8 cellular contexts compared by ENCODE assay signal in the genomic region with DNA sequence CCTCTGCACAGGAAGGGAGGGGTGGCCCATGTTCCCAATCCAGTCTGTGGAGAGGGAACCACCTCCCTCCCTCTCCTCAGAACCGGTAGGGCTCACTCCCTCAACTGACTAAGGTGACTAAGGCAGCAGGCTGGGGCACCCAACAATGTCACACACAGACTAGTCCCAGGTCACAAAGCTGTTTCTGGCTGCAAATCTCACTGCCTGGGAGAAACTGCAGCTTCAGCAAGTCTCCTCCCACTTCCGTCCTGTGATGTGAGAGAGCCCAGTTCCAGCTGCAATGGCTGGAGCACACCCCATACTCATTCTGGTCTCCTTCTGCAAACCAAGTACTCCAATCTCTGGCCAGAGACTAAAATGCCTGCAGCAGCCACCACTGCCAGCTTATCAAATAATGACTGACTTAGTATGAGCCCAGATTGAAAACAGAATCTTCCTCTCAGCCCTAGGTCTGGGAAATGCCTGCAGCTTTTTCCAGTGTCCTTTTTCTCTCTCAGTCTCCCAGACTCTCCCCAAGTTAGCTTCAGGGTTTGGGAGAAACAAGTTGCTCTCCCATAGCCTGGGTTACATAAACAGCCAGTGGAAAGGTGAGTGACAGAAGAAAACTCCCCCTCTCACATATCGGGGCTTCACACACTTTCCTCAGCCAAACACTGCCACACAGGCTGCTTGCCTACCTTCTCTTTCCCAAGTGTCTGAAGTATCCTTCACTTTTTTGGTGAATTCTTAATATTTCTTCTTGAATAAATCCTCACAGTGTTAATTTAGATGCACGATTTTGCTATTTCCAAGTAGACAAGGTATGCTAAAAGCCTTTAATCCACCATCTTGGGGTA.
DNase-seq lines count a peak whose midpoint lies in the region; ATAC-seq, FAIRE-seq and TF ChIP-seq lines count a peak whose summit lies in the region.

No MANE protein-coding gene starts in this region.

- intact Hi-C loops in left ventricle myocardium inferior (cut with micrococcal nuclease) = no loop called here

- peak; percentile 24 for DNase-seq in GM12891 (ENCODE audit: insufficient read length, low spot score)
- DNase-seq in HT-29 (ENCODE audit: low spot score) = peak; percentile 16
- peak; percentile 67 for DNase-seq in activated CD4-positive, alpha-beta memory T cell treated with anti-CD3 and anti-CD28 coated beads, Interleukin-2, amount 10 ng/mL, durations not matched to agents 7 days and 5 days
- DNase-seq in left ventricle myocardium inferior = peak; percentile 27
- DNase-seq in stimulated activated CD4-positive, alpha-beta T cell treated with anti-CD3 and anti-CD28 coated beads, Interleukin-15, amount 100 ng/mL, for 24 hours = peak; percentile 30
- DNase-seq in amniotic stem cell (lab: John Stamatoyannopoulos, UW) = no peak

- peaks cover 7% of the 10 kb centered on the region for H3K9me3 Mint-ChIP-seq in activated CD4-positive, alpha-beta memory T cell treated with anti-CD3 and anti-CD28 coated beads, Interleukin-2, amount 10 ng/mL, durations not matched to agents 7 days and 5 days

- H3K4me3 ChIP-seq in left ventricle myocardium inferior = peak overlapping the region; percentile 17

- peaks cover 18% of the 10 kb centered on the region for H3K4me1 Mint-ChIP-seq in activated CD4-positive, alpha-beta memory T cell treated with anti-CD3 and anti-CD28 coated beads, Interleukin-2, amount 10 ng/mL, durations not matched to agents 7 days and 5 days

- FAIRE-seq in GM12891 (lab: Jason Lieb, UNC) = peak; percentile 90

- no peaks in the 10 kb centered on the region for H3K36me3 ChIP-seq in left ventricle myocardium inferior

- CTCF ChIA-PET in activated CD4-positive, alpha-beta memory T cell treated with anti-CD3 and anti-CD28 coated beads, Interleukin-2, amount 10 ng/mL, durations not matched to agents 7 days and 5 days (lab: Charles Lee) = interaction anchor here (0.8 to 2.0 kb wide), 4 partner anchors 44 to 380 kb away, joined by 3 to 8 read pairs (median 3); no protein-coding TSS in a partner anchor

- POLR2A ChIA-PET in activated CD4-positive, alpha-beta memory T cell treated with anti-CD3 and anti-CD28 coated beads, Interleukin-2, amount 10 ng/mL, durations not matched to agents 7 days and 5 days (lab: Charles Lee) = interaction anchor here (0.7 to 2.0 kb wide), 3 partner anchors 13 to 247 kb away, joined by 3 to 6 read pairs (median 3); a partner anchor contains a TSS

- H3K4me1 ChIP-seq in left ventricle myocardium inferior = peaks cover 11% of the 10 kb centered on the region

- H3K9me3 ChIP-seq in left ventricle myocardium inferior (replicated peaks) = peaks cover 17% of the 10 kb centered on the region

- no peaks in the 10 kb centered on the region for H3K36me3 Mint-ChIP-seq in activated CD4-positive, alpha-beta memory T cell treated with anti-CD3 and anti-CD28 coated beads, Interleukin-2, amount 10 ng/mL, durations not matched to agents 7 days and 5 days (ENCODE audit: low read depth)

- no peak overlapping the region for H3K4me3 Mint-ChIP-seq in activated CD4-positive, alpha-beta memory T cell treated with anti-CD3 and anti-CD28 coated beads, Interleukin-2, amount 10 ng/mL, durations not matched to agents 7 days and 5 days

- ATAC-seq in GM21528 (IDR thresholded peaks at IDR 0.05; ENCODE audit: low FRiP score, unreplicated experiment) (peak; percentile 92), GM18861 (IDR thresholded peaks at IDR 0.05; ENCODE audit: unreplicated experiment) (no peak)

- no peak for TF ChIP-seq CTCF in left ventricle myocardium inferior (IDR thresholded peaks at IDR 0.05; ENCODE audit: borderline replicate concordance)

- no peaks in the 10 kb centered on the region for H3K27me3 ChIP-seq in left ventricle myocardium inferior (ENCODE audit: low read depth)

- no peak for TF ChIP-seq POLR2A in GM12891 (IDR thresholded peaks at IDR 0.05; ENCODE audit: low read depth, low read length)

- peak overlapping the region; percentile 36 for H3K27ac Mint-ChIP-seq in activated CD4-positive, alpha-beta memory T cell treated with anti-CD3 and anti-CD28 coated beads, Interleukin-2, amount 10 ng/mL, durations not matched to agents 7 days and 5 days

- no peaks in the 10 kb centered on the region for H3K27me3 Mint-ChIP-seq in activated CD4-positive, alpha-beta memory T cell treated with anti-CD3 and anti-CD28 coated beads, Interleukin-2, amount 10 ng/mL, durations not matched to agents 7 days and 5 days

- H3K27ac ChIP-seq in left ventricle myocardium inferior (replicated peaks) = peak overlapping the region; percentile 57

TF ChIP-seq in GM12891, 5 proteins besides CTCF, POLR2A, EP300 and RAD21:
- TF ChIP-seq POU2F2 (IDR thresholded peaks at IDR 0.05; ENCODE audit: low read depth, low read length) (no peak), PAX5 (IDR thresholded peaks at IDR 0.05; ENCODE audit: insufficient read depth, low read length, severe bottlenecking) (no peak), POLR2AphosphoS5 (IDR thresholded peaks at IDR 0.05; ENCODE audit: low read depth, low read length) (no peak), SPI1 (IDR thresholded peaks at IDR 0.05; ENCODE audit: low read depth, low read length) (peak; percentile 79)
